Comparison of ENCODE assay signal across 17 cellular contexts in the genomic region with DNA sequence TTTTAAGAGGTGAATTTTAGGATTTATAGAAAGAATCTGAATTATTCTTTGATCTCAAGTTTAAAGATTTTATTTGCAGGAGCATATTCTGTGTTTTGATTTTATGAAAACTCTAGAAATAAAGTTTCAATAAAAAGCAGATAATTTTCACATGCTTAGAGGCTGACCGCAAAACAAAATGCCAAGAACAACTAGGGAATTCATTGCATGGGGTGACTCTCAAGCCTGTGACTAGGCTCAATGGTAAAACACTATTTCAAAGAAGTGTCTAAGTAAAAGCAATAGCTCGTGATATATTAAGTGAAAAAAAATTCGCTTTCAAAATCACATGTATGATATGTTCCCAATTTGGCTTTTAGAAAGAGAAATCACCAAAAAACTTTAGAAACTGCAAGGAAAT. TPM values are rescaled to one million over a fixed set of nuclear protein-coding genes. Genes with fewer than 3 reads are reported as not detected.
DNase-seq lines count a peak whose midpoint lies in the region; ATAC-seq and TF ChIP-seq lines count a peak whose summit lies in the region.
"Had no signal": no experiment of that assay in that cellular context is flagged by ENCODE, and none has a peak within 500 bp of the region (broad histone marks: within the 10 kb centered on the region; RNA-seq: fewer than 3 reads in every experiment).

No MANE protein-coding gene starts in this region.

- in situ Hi-C loops in SK-MEL-5 (cut with HindIII; ENCODE audit: low pct_unique_long_range_greater_than_20kb, low sequenced_read_pairs): no loop called here

- H3K4me3 ChIP-seq in right lobe of liver (no peak overlapping the region), SJCRH30 (no peak overlapping the region)
- H3K4me3 ChIP-seq: HAP-1 had no signal

- H3K36me3 ChIP-seq in right lobe of liver: no peaks in the 10 kb centered on the region
- no peaks in the 10 kb centered on the region for H3K36me3 ChIP-seq in SJCRH30
- H3K36me3 ChIP-seq: HAP-1 had no signal

- peaks cover 60% of the 10 kb centered on the region for H3K4me1 Mint-ChIP-seq in CD4-positive, alpha-beta T cell (ENCODE audit: low read depth)

- peaks cover 0 to 11% (median 0%) of the 10 kb centered on the region in 4 donors for H3K4me1 ChIP-seq in right lobe of liver
- H3K4me1 ChIP-seq in SJCRH30: no peaks in the 10 kb centered on the region
- H3K4me1 ChIP-seq: HAP-1 had no signal

- no peak for TF ChIP-seq POLR2A in right lobe of liver (IDR thresholded peaks at IDR 0.05)

- H3K27ac ChIP-seq in CD4-positive, alpha-beta T cell (ENCODE audit: low read depth, low read length): no peak overlapping the region
- H3K27ac ChIP-seq in right lobe of liver (no peak overlapping the region), SJCRH30 (no peak overlapping the region)

- H3K9me3 ChIP-seq in CD4-positive, alpha-beta T cell (ENCODE audit: control insufficient read depth, low read length): no peaks in the 10 kb centered on the region
- H3K9me3 ChIP-seq in right lobe of liver (no peaks in the 10 kb centered on the region), SJCRH30 (replicated peaks) (no peaks in the 10 kb centered on the region)
- H3K9me3 ChIP-seq: HAP-1 had no signal

- H3K36me3 Mint-ChIP-seq in CD4-positive, alpha-beta T cell (ENCODE audit: low read depth): no peaks in the 10 kb centered on the region

- CTCF ChIA-PET in CD4-positive, alpha-beta T cell (lab: Charles Lee): interaction anchor here (1.3 to 1.9 kb wide), 2 partner anchors 50 to 113 kb away, joined by 3 to 5 read pairs; a partner anchor contains a TSS

- 88% methylated on average over 3 of the region's 3 CpGs for WGBS in right lobe of liver (ENCODE audit: insufficient coverage, low coverage, low lambda C conversion rate, missing lambda C conversion rate)

- peak overlapping the region; percentile 74 for H3K27ac Mint-ChIP-seq in CD4-positive, alpha-beta T cell
- H3K27ac Mint-ChIP-seq: B cell had no signal

- intact Hi-C loops in CD4-positive, alpha-beta T cell (cut with DNase I, micrococcal nuclease): loop anchor here in 1 of 2 experiments (5.0 kb wide), 1 partner anchor 81 kb away; a partner anchor contains a TSS
- intact Hi-C loops in right lobe of liver (cut with DNase I): no loop called here

- no peaks in the 10 kb centered on the region for H3K9me3 Mint-ChIP-seq in CD4-positive, alpha-beta T cell
- H3K9me3 Mint-ChIP-seq: CD4-positive, alpha-beta memory T cell had no signal

- H3K27me3 Mint-ChIP-seq in CD4-positive, alpha-beta T cell: no peaks in the 10 kb centered on the region
- H3K27me3 Mint-ChIP-seq: B cell; CD4-positive, alpha-beta memory T cell had no signal

- POLR2A ChIA-PET in CD4-positive, alpha-beta T cell (lab: Charles Lee): interaction anchor here (0.9 to 2.8 kb wide), 3 partner anchors 17 to 80 kb away, joined by 3 to 34 read pairs (median 16); a partner anchor contains a TSS

- no peaks in the 10 kb centered on the region for H3K27me3 ChIP-seq in CD4-positive, alpha-beta T cell (ENCODE audit: control insufficient read depth, insufficient read depth, low read length)
- H3K27me3 ChIP-seq in right lobe of liver: no peaks in the 10 kb centered on the region
- no peaks in the 10 kb centered on the region for H3K27me3 ChIP-seq in SJCRH30

- no peak for DNase-seq in CD4-positive, alpha-beta T cell
- peak; percentile 94 for DNase-seq in SK-MEL-5 (ENCODE audit: low read depth, low spot score)
- peak; percentile 91 for DNase-seq in foreskin melanocyte
- DNase-seq in stromal cell of bone marrow (ENCODE audit: low read depth): peak; percentile 29
- no peak for DNase-seq in right lobe of liver
- no peak for DNase-seq in SJCRH30
- no peak for DNase-seq in AG20443 (ENCODE audit: low spot score)
- DNase-seq: ACHN; C1 segment of cervical spinal cord; CD4-positive, alpha-beta memory T cell; COR-L47; DMS153; DND-41; GDM1; GOT3 had no signal

- no peak for TF ChIP-seq CTCF in CD4-positive, alpha-beta T cell (IDR thresholded peaks at IDR 0.05)
- TF ChIP-seq CTCF in right lobe of liver (IDR thresholded peaks at IDR 0.05): no peak

- ATAC-seq in CD4-positive, alpha-beta T cell (ENCODE audit: poor library complexity): no peak
- no peak for ATAC-seq in right lobe of liver

- no peak overlapping the region for H3K4me3 Mint-ChIP-seq in CD4-positive, alpha-beta T cell
- H3K4me3 Mint-ChIP-seq: B cell; CD4-positive, alpha-beta memory T cell had no signal

RNA-seq across cellular contexts. Expression of a gene that starts 49.6 kb away (rescaled TPM):
- total RNA-seq in CD4-positive, alpha-beta T cell: 1,000 to 10,000 TPM; 1,712 to 1,770 TPM
- 2,582 and 2,737 TPM in 2 replicates for total RNA-seq in SK-MEL-5 (2014; rRNA removed; shearing (Covaris generic))
- 1,321 and 1,374 TPM in 2 replicates for polyA plus RNA-seq in SK-MEL-5 (2015; cell fraction: cytosol; rRNA removed)
- 445 and 646 TPM in 2 replicates for polyA plus RNA-seq in SK-MEL-5 (2015; cell fraction: nucleus; rRNA removed)
- 100 to 1,000 TPM; 225 to 532 (median 294) TPM for total RNA-seq in right lobe of liver
- 3,395 and 3,707 TPM in 2 replicates for total RNA-seq in SJCRH30 (2014; rRNA removed; shearing (Covaris generic))

Comparison
In these comparisons a context has a peak if more than half of its experiments do, and no peak if none do; other contexts are left out.
1. DNase-seq: peak in SK-MEL-5 (single experiment), foreskin melanocyte (single experiment) and stromal cell of bone marrow (single experiment); none in CD4-positive, alpha-beta T cell (0 of 10), right lobe of liver (0 of 3), SJCRH30 (0 of 2) and AG20443 (single experiment).